1 cellular context compared by ENCODE assay signal in the genomic region with DNA sequence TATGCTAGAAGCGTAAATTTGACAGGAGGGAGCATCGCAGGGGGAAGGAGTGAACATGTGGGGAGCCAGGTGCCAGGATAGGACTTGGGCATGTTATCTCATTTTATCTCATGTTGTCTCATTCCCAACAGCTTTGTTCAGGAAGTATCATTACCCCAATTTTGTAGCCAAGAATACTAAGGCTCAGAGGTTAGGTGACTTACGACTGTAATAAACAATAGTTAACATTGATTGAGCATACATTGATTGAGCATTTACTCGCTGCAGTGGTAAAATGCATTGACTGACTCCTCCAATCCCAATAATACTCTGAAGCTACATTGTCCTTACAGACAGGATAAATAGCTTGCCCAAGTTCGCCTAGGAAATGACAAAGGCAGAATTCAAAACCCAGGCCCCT.
TF ChIP-seq lines count a peak whose summit lies in the region.

No MANE protein-coding gene starts in this region.

TF ChIP-seq in H1, 55 proteins besides CTCF, POLR2A, EP300 and RAD21 (continued from another document):
- TF ChIP-seq RBBP5 (IDR thresholded peaks at IDR 0.05; ENCODE audit: borderline replicate concordance, low read depth, low read length) = no peak
- no peak for TF ChIP-seq RXRA (IDR thresholded peaks at IDR 0.05; ENCODE audit: insufficient read depth, low read depth, low read length)
- no peak for TF ChIP-seq ZNF274 (IDR thresholded peaks at IDR 0.05; ENCODE audit: borderline replicate concordance, extremely low read depth, low read length)
- no peak for TF ChIP-seq JUN (IDR thresholded peaks at IDR 0.05; ENCODE audit: low read depth, low read length)
- TF ChIP-seq PHF8 (conservative IDR thresholded peaks at IDR 0.05; ENCODE audit: low read depth, low read length) = no peak
- no peak for TF ChIP-seq BRCA1 (IDR thresholded peaks at IDR 0.05; ENCODE audit: low read depth, low read length)
- TF ChIP-seq GABPA (IDR thresholded peaks at IDR 0.05; ENCODE audit: borderline replicate concordance, insufficient read depth, low read length) = no peak
- no peak for TF ChIP-seq JUND (IDR thresholded peaks at IDR 0.05; ENCODE audit: low read length)
- TF ChIP-seq POLR2AphosphoS5 (IDR thresholded peaks at IDR 0.05; ENCODE audit: low read depth, low read length) = no peak
- no peak for TF ChIP-seq CHD1 (IDR thresholded peaks at IDR 0.05; ENCODE audit: low read depth, low read length)
- no peak for TF ChIP-seq TAF7 (optimal IDR thresholded peaks at IDR 0.05; ENCODE audit: borderline replicate concordance, low read depth, low read length)
- TF ChIP-seq GTF2F1 (IDR thresholded peaks at IDR 0.05; ENCODE audit: borderline replicate concordance, low read depth, low read length) = no peak
- no peak for TF ChIP-seq CBX8 (IDR thresholded peaks at IDR 0.05; ENCODE audit: borderline replicate concordance, low read depth, low read length)
- TF ChIP-seq CTBP2 (IDR thresholded peaks at IDR 0.05; ENCODE audit: borderline replicate concordance, insufficient read depth, insufficient read length, low read length) = no peak
- no peak for TF ChIP-seq POU5F1 (IDR thresholded peaks at IDR 0.05; ENCODE audit: low read depth, low read length)
- TF ChIP-seq SP4 (IDR thresholded peaks at IDR 0.05; ENCODE audit: low read length) = no peak
